ENCODE assay signal across 8 cellular contexts in the genomic region with DNA sequence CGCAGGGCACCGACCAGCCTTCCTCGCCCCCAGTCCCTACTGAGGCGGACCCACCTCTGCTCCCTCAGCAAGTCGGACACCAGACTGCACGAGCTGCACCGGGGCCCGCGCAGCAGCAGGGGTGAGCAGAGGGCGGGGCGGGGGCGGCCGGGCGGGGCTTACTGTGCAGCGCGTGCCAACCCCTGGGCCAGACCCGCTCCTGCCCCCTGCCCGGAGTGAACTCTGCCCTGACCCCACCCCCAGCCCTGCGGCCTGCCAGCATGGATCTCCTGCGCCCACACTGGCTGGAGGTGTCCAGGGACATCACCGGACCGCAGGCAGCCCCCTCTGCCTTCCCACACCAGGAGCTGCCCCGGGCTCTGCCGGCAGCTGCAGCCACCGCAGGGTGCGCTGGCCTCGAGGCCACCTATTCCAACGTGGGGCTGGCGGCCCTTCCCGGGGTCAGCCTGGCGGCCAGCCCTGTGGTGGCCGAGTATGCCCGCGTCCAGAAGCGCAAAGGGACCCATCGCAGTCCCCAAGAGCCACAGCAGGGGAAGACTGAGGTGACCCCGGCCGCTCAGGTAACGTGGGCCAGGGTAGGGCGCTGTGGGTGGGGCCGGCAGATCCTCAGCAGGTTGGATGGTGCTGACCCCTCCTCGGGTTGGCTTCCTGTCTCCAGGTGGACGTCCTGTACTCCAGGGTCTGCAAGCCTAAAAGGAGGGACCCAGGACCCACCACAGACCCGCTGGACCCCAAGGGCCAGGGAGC. TPM values are rescaled to one million over a fixed set of nuclear protein-coding genes. Genes with fewer than 3 reads are reported as not detected.
A peak's percentile ranks its signal among the peaks of the same experiment; 100 is the strongest.
DNase-seq lines count a peak whose midpoint lies in the region; ATAC-seq lines count a peak whose summit lies in the region.

No MANE protein-coding gene starts in this region.

- H3K27me3 Mint-ChIP-seq in central memory CD8-positive, alpha-beta T cell = no peaks in the 10 kb centered on the region

- H3K9me3 ChIP-seq in neuronal stem cell (replicated peaks in 1 of 2; ENCODE audit: control insufficient read depth in 2 of 2, insufficient read depth in 1 of 2, low read depth in 1 of 2, low read length in 2 of 2) = no peaks in the 10 kb centered on the region

- H4K91ac ChIP-seq in neuronal stem cell (ENCODE audit: low read depth, low read length, poor library complexity) = no peak overlapping the region

- H3K18ac ChIP-seq in neuronal stem cell (ENCODE audit: low read length) = peak overlapping the region; percentile 92

- peaks cover 43% of the 10 kb centered on the region for H3K36me3 Mint-ChIP-seq in central memory CD8-positive, alpha-beta T cell (ENCODE audit: insufficient read depth)

- no peaks in the 10 kb centered on the region for H3K27me3 ChIP-seq in neuronal stem cell (ENCODE audit: control insufficient read depth in 3 of 3, insufficient read depth in 3 of 3, low read depth in 1 of 3, low read length in 3 of 3)

- H3K23ac ChIP-seq in neuronal stem cell (ENCODE audit: low read depth, low read length, poor library complexity) = peak overlapping the region; percentile 85

- no CpG with 5 or more reads among the region's 44 CpGs for whole genome bisulfite sequencing in neuronal stem cell (ENCODE audit: extremely low coverage in 2 of 2, insufficient read length in 2 of 2, insufficient replicate concordance in 1 of 2), 2 donors

- H2BK15ac ChIP-seq in neuronal stem cell (ENCODE audit: low read length) = peak overlapping the region; percentile 81

- H3K4me2 ChIP-seq in neuronal stem cell (ENCODE audit: insufficient read depth, low read length, poor library complexity, severe bottlenecking) = peak overlapping the region; percentile 97

- DNase-seq in NAMALWA (ENCODE audit: low spot score) (peak; percentile 29), neuronal stem cell (ENCODE audit: low spot score) (no peak)
- no peak for DNase-seq in central memory CD8-positive, alpha-beta T cell (ENCODE audit: low spot score in 2 of 2)

- H2BK5ac ChIP-seq in neuronal stem cell (ENCODE audit: low read length) = peak overlapping the region; percentile 44

- H2AK5ac ChIP-seq in neuronal stem cell (ENCODE audit: low read depth, low read length) = peak overlapping the region; percentile 88

- H3K36me3 ChIP-seq in neuronal stem cell (replicated peaks in 1 of 2; ENCODE audit: control insufficient read depth in 2 of 2, insufficient read depth in 2 of 2, low read length in 2 of 2) = peaks cover 32 to 57% of the 10 kb centered on the region in 2 donors

- H2BK12ac ChIP-seq in neuronal stem cell (ENCODE audit: low read length) = peak overlapping the region; percentile 30

- H2BK120ac ChIP-seq in neuronal stem cell (ENCODE audit: low read depth, low read length) = no peak overlapping the region

- H3K79me1 ChIP-seq in neuronal stem cell (ENCODE audit: low read depth, low read length) = peaks cover 25% of the 10 kb centered on the region

- peak overlapping the region; percentile 63 for H3K14ac ChIP-seq in neuronal stem cell (ENCODE audit: low read length)

- H3K9me3 Mint-ChIP-seq in central memory CD8-positive, alpha-beta T cell = no peaks in the 10 kb centered on the region

- no peak overlapping the region for H4K8ac ChIP-seq in neuronal stem cell (ENCODE audit: low read depth, low read length)

- H3K9ac ChIP-seq in neuronal stem cell (ENCODE audit: low read depth, low read length, poor library complexity) = peak overlapping the region; percentile 94

- H2AFZ ChIP-seq in neuronal stem cell (ENCODE audit: low read length) = no peak overlapping the region

- H3K4me1 ChIP-seq in neuronal stem cell (ENCODE audit: control insufficient read depth in 2 of 2, insufficient read depth in 1 of 2, low read depth in 1 of 2, low read length in 2 of 2) = peaks cover 10 to 20% of the 10 kb centered on the region in 2 donors

- no peak overlapping the region for H3K27ac ChIP-seq in neuronal stem cell (replicated peaks; ENCODE audit: low read length)

- peak overlapping the region; percentile 94 for H3K4me3 Mint-ChIP-seq in central memory CD8-positive, alpha-beta T cell

- ATAC-seq in central memory CD8-positive, alpha-beta T cell (replicated peaks; ENCODE audit: extremely low read depth, poor library complexity, severe bottlenecking) = no peak
- ATAC-seq in GM18861 (IDR thresholded peaks at IDR 0.05; ENCODE audit: unreplicated experiment) (no peak), HG03280 (IDR thresholded peaks at IDR 0.05; ENCODE audit: unreplicated experiment) (no peak), GM18867 (IDR thresholded peaks at IDR 0.05; ENCODE audit: unreplicated experiment) (no peak), HG03469 (IDR thresholded peaks at IDR 0.05; ENCODE audit: unreplicated experiment) (no peak)

- H3K27ac Mint-ChIP-seq in central memory CD8-positive, alpha-beta T cell (ENCODE audit: low read depth) = no peak overlapping the region

- no peak overlapping the region for H3K4ac ChIP-seq in neuronal stem cell (ENCODE audit: low read length)

- peaks cover 24% of the 10 kb centered on the region for H3K4me1 Mint-ChIP-seq in central memory CD8-positive, alpha-beta T cell

- peak overlapping the region; percentile 55; the same call in 1 of the 2 replicates for H3K4me3 ChIP-seq in GM08714 (ENCODE audit: low read length)
- peak overlapping the region in 1 of 2 donors; percentile 68 for H3K4me3 ChIP-seq in neuronal stem cell (ENCODE audit: low read length in 2 of 2)

RNA-seq across cellular contexts. Expression of a gene that starts 1.5 kb away (rescaled TPM):
- polyA plus RNA-seq in neuronal stem cell (2013, experiment 1 of 2) = 43.6 TPM
- polyA plus RNA-seq in neuronal stem cell (2013, experiment 2 of 2) = 43.1 TPM

RNA-seq across cellular contexts. Expression of a gene that starts 1.6 kb away (rescaled TPM):
- polyA plus RNA-seq in neuronal stem cell (2013, experiment 1 of 2) = 3.2 TPM
- polyA plus RNA-seq in neuronal stem cell (2013, experiment 2 of 2) = 2.9 TPM

RNA-seq across cellular contexts. Expression of a gene that starts 30.3 kb away (rescaled TPM):
- polyA plus RNA-seq in neuronal stem cell (2013, experiment 1 of 2) = 11.0 TPM
- 11.0 TPM for polyA plus RNA-seq in neuronal stem cell (2013, experiment 2 of 2)

RNA-seq across cellular contexts. Expression of a gene that starts 30.3 kb away (rescaled TPM):
- 8.8 TPM for polyA plus RNA-seq in neuronal stem cell (2013, experiment 1 of 2)
- 8.0 TPM for polyA plus RNA-seq in neuronal stem cell (2013, experiment 2 of 2)

RNA-seq across cellular contexts. Expression of a gene that starts 41.7 kb away (rescaled TPM):
- 0.70 TPM for polyA plus RNA-seq in neuronal stem cell (2013, experiment 1 of 2)
- polyA plus RNA-seq in neuronal stem cell (2013, experiment 2 of 2) = 0.90 TPM
